13 cellular contexts compared by ENCODE assay signal in the genomic region with DNA sequence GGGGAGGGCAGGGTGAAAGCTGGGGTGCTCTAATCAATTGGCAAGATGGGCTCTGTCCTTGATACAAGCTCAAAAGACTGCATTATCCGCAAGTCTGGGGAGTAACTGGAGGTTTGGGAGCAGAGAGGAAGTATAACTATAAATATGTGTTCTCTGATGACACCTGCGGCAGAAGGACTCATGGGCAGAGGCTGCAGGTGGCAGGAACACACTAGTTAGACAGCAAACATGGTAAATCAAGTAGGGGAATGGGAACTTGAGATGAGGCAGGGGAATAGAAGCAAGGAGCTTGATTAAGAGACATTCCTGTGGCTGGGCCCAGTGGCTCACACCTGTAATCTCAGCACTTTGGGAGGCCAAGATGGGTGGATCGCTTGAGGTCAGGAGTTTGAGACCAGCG. TPM values are rescaled to one million over a fixed set of nuclear protein-coding genes. Genes with fewer than 3 reads are reported as not detected.
DNase-seq lines count a peak whose midpoint lies in the region; ATAC-seq and TF ChIP-seq lines count a peak whose summit lies in the region.
"Had no signal": no experiment of that assay in that cellular context is flagged by ENCODE, and none has a peak within 500 bp of the region (broad histone marks: within the 10 kb centered on the region; RNA-seq: fewer than 3 reads in every experiment).

No MANE protein-coding gene starts in this region.

- H3K4me1 Mint-ChIP-seq in activated CD4-positive, alpha-beta memory T cell treated with anti-CD3 and anti-CD28 coated beads for 36 hours (ENCODE audit: low read depth), result peaks cover 28% of the 10 kb centered on the region
- peaks cover 23% of the 10 kb centered on the region for H3K4me1 Mint-ChIP-seq in activated CD4-positive, alpha-beta memory T cell treated with anti-CD3 and anti-CD28 coated beads, Interleukin-2, amount 10 ng/mL, durations not matched to agents 7 days and 5 days
- H3K4me1 Mint-ChIP-seq in activated naive CD8-positive, alpha-beta T cell treated with anti-CD3 and anti-CD28 coated beads for 36 hours, result peaks cover 26% of the 10 kb centered on the region
- H3K4me1 Mint-ChIP-seq in stimulated activated memory B cell treated with anti-CD40 and anti-IgM and Interleukin-4, amounts not matched to agents 10 μg/mL and 1 μg/mL and 100 μg/mL, for 72 hours, result peaks cover 56% of the 10 kb centered on the region
- peaks cover 17% of the 10 kb centered on the region for H3K4me1 Mint-ChIP-seq in osteocyte (ENCODE audit: unreplicated experiment)

- H3K36me3 Mint-ChIP-seq in activated CD4-positive, alpha-beta memory T cell treated with anti-CD3 and anti-CD28 coated beads for 36 hours, result peaks cover 9% of the 10 kb centered on the region
- peaks cover 19% of the 10 kb centered on the region for H3K36me3 Mint-ChIP-seq in activated CD4-positive, alpha-beta memory T cell treated with anti-CD3 and anti-CD28 coated beads, Interleukin-2, amount 10 ng/mL, durations not matched to agents 7 days and 5 days (ENCODE audit: low read depth)
- H3K36me3 Mint-ChIP-seq in activated naive CD8-positive, alpha-beta T cell treated with anti-CD3 and anti-CD28 coated beads for 36 hours, result peaks cover 17% of the 10 kb centered on the region
- peaks cover 20% of the 10 kb centered on the region for H3K36me3 Mint-ChIP-seq in stimulated activated memory B cell treated with anti-CD40 and anti-IgM and Interleukin-4, amounts not matched to agents 10 μg/mL and 1 μg/mL and 100 μg/mL, for 72 hours
- H3K36me3 Mint-ChIP-seq in osteocyte (ENCODE audit: unreplicated experiment), result peaks cover 9% of the 10 kb centered on the region

- no peaks in the 10 kb centered on the region for H4K20me1 ChIP-seq in KMS-11 (ENCODE audit: insufficient read depth)

- H3K79me2 ChIP-seq in KMS-11 (ENCODE audit: insufficient read depth, low read depth), result peaks cover 28% of the 10 kb centered on the region; the same call in 1 of the 2 replicates

- H3K27me3 ChIP-seq in KMS-11 (ENCODE audit: insufficient read depth, low read depth), result no peaks in the 10 kb centered on the region
- H3K27me3 ChIP-seq in brain microvascular endothelial cell (replicated peaks), result no peaks in the 10 kb centered on the region
- H3K27me3 ChIP-seq: suprapubic skin had no signal

- H3K27me3 Mint-ChIP-seq in activated CD4-positive, alpha-beta memory T cell treated with anti-CD3 and anti-CD28 coated beads for 36 hours, result no peaks in the 10 kb centered on the region
- no peaks in the 10 kb centered on the region for H3K27me3 Mint-ChIP-seq in activated CD4-positive, alpha-beta memory T cell treated with anti-CD3 and anti-CD28 coated beads, Interleukin-2, amount 10 ng/mL, durations not matched to agents 7 days and 5 days
- no peaks in the 10 kb centered on the region for H3K27me3 Mint-ChIP-seq in activated naive CD8-positive, alpha-beta T cell treated with anti-CD3 and anti-CD28 coated beads for 36 hours
- H3K27me3 Mint-ChIP-seq in stimulated activated memory B cell treated with anti-CD40 and anti-IgM and Interleukin-4, amounts not matched to agents 10 μg/mL and 1 μg/mL and 100 μg/mL, for 72 hours, result no peaks in the 10 kb centered on the region
- no peaks in the 10 kb centered on the region for H3K27me3 Mint-ChIP-seq in osteocyte (ENCODE audit: unreplicated experiment)

- DNase-seq in activated CD4-positive, alpha-beta memory T cell treated with anti-CD3 and anti-CD28 coated beads for 36 hours, result no peak
- no peak for DNase-seq in activated CD4-positive, alpha-beta memory T cell treated with anti-CD3 and anti-CD28 coated beads, Interleukin-2, amount 10 ng/mL, durations not matched to agents 7 days and 5 days
- DNase-seq in activated naive CD8-positive, alpha-beta T cell treated with anti-CD3 and anti-CD28 coated beads for 36 hours, result no peak
- DNase-seq in osteocyte (ENCODE audit: extremely low spot score, unreplicated experiment) (no peak), brain microvascular endothelial cell (no peak)
- DNase-seq: caudate nucleus, hypothalamus, left colon had no signal

- H3K9ac ChIP-seq in KMS-11, result peak overlapping the region; percentile 25; the same call in 1 of the 2 replicates

- TF ChIP-seq CTCF in KMS-11 (conservative IDR thresholded peaks at IDR 0.05; ENCODE audit: low read depth, low read length), result no peak
- no peak for TF ChIP-seq CTCF in osteocyte (IDR thresholded peaks at IDR 0.05)
- no peak for TF ChIP-seq CTCF in brain microvascular endothelial cell (IDR thresholded peaks at IDR 0.05; ENCODE audit: low read depth, low read length, missing control alignments)

- CTCF ChIA-PET in activated CD4-positive, alpha-beta memory T cell treated with anti-CD3 and anti-CD28 coated beads for 36 hours (lab: Charles Lee), result interaction anchor here (1.2 to 1.9 kb wide), 2 partner anchors 17 to 116 kb away, joined by 4 to 7 read pairs; no protein-coding TSS in a partner anchor
- CTCF ChIA-PET in activated CD4-positive, alpha-beta memory T cell treated with anti-CD3 and anti-CD28 coated beads, Interleukin-2, amount 10 ng/mL, durations not matched to agents 7 days and 5 days (lab: Charles Lee), result interaction anchor here (1.2 kb wide), 1 partner anchor 29 kb away, joined by 3 read pairs; no protein-coding TSS in a partner anchor

- peak overlapping the region; percentile 76 for H3K4me2 ChIP-seq in KMS-11

- in situ Hi-C loops in brain microvascular endothelial cell (cut with HindIII; ENCODE audit: low pct_ligation_motif_present, low sequenced_read_pairs), result no loop called here

- no peak overlapping the region for H2AFZ ChIP-seq in KMS-11 (ENCODE audit: low read depth)

- no peak overlapping the region for H3K4me3 Mint-ChIP-seq in activated CD4-positive, alpha-beta memory T cell treated with anti-CD3 and anti-CD28 coated beads for 36 hours
- H3K4me3 Mint-ChIP-seq in activated CD4-positive, alpha-beta memory T cell treated with anti-CD3 and anti-CD28 coated beads, Interleukin-2, amount 10 ng/mL, durations not matched to agents 7 days and 5 days, result no peak overlapping the region
- H3K4me3 Mint-ChIP-seq in activated naive CD8-positive, alpha-beta T cell treated with anti-CD3 and anti-CD28 coated beads for 36 hours, result peak overlapping the region; percentile 10
- peak overlapping the region; percentile 10 for H3K4me3 Mint-ChIP-seq in stimulated activated memory B cell treated with anti-CD40 and anti-IgM and Interleukin-4, amounts not matched to agents 10 μg/mL and 1 μg/mL and 100 μg/mL, for 72 hours
- H3K4me3 Mint-ChIP-seq in osteocyte (ENCODE audit: unreplicated experiment), result no peak overlapping the region

- ATAC-seq in stimulated activated memory B cell treated with anti-CD40 and anti-IgM and Interleukin-4, amounts not matched to agents 10 μg/mL and 1 μg/mL and 100 μg/mL, for 72 hours, result no peak
- ATAC-seq in HG02610 (IDR thresholded peaks at IDR 0.05; ENCODE audit: unreplicated experiment), result no peak

- POLR2A ChIA-PET in activated CD4-positive, alpha-beta memory T cell treated with anti-CD3 and anti-CD28 coated beads for 36 hours (lab: Charles Lee), result interaction anchor here (0.6 kb wide), 1 partner anchor 88 kb away, joined by 3 read pairs; no protein-coding TSS in a partner anchor
- POLR2A ChIA-PET in activated CD4-positive, alpha-beta memory T cell treated with anti-CD3 and anti-CD28 coated beads, Interleukin-2, amount 10 ng/mL, durations not matched to agents 7 days and 5 days (lab: Charles Lee), result interaction anchor here (1.0 to 2.0 kb wide), 3 partner anchors 17 to 58 kb away, joined by 3 to 10 read pairs (median 8); no protein-coding TSS in a partner anchor

- H3K9me3 Mint-ChIP-seq in activated CD4-positive, alpha-beta memory T cell treated with anti-CD3 and anti-CD28 coated beads for 36 hours, result no peaks in the 10 kb centered on the region
- no peaks in the 10 kb centered on the region for H3K9me3 Mint-ChIP-seq in activated CD4-positive, alpha-beta memory T cell treated with anti-CD3 and anti-CD28 coated beads, Interleukin-2, amount 10 ng/mL, durations not matched to agents 7 days and 5 days
- no peaks in the 10 kb centered on the region for H3K9me3 Mint-ChIP-seq in activated naive CD8-positive, alpha-beta T cell treated with anti-CD3 and anti-CD28 coated beads for 36 hours
- H3K9me3 Mint-ChIP-seq in stimulated activated memory B cell treated with anti-CD40 and anti-IgM and Interleukin-4, amounts not matched to agents 10 μg/mL and 1 μg/mL and 100 μg/mL, for 72 hours, result no peaks in the 10 kb centered on the region
- H3K9me3 Mint-ChIP-seq in osteocyte (ENCODE audit: unreplicated experiment), result peaks cover 23% of the 10 kb centered on the region

- peak overlapping the region; percentile 42 for H3K27ac Mint-ChIP-seq in activated CD4-positive, alpha-beta memory T cell treated with anti-CD3 and anti-CD28 coated beads for 36 hours
- no peak overlapping the region for H3K27ac Mint-ChIP-seq in activated CD4-positive, alpha-beta memory T cell treated with anti-CD3 and anti-CD28 coated beads, Interleukin-2, amount 10 ng/mL, durations not matched to agents 7 days and 5 days
- H3K27ac Mint-ChIP-seq in activated naive CD8-positive, alpha-beta T cell treated with anti-CD3 and anti-CD28 coated beads for 36 hours, result peak overlapping the region; percentile 92
- peak overlapping the region; percentile 90 for H3K27ac Mint-ChIP-seq in stimulated activated memory B cell treated with anti-CD40 and anti-IgM and Interleukin-4, amounts not matched to agents 10 μg/mL and 1 μg/mL and 100 μg/mL, for 72 hours
- no peak overlapping the region for H3K27ac Mint-ChIP-seq in osteocyte (ENCODE audit: unreplicated experiment)

- H3K36me3 ChIP-seq in KMS-11 (ENCODE audit: insufficient read depth) (no peaks in the 10 kb centered on the region), brain microvascular endothelial cell (replicated peaks) (no peaks in the 10 kb centered on the region)
- H3K36me3 ChIP-seq: prostate gland, suprapubic skin had no signal

- H3K4me1 ChIP-seq in KMS-11 (ENCODE audit: low read depth, poor library complexity, severe bottlenecking), result peaks cover 68% of the 10 kb centered on the region
- H3K4me1 ChIP-seq: prostate gland, suprapubic skin had no signal

- H3K4me3 ChIP-seq in KMS-11 (IDR thresholded peaks at IDR 0.05; ENCODE audit: insufficient read depth, low read depth, low read length) (no peak overlapping the region), brain microvascular endothelial cell (ENCODE audit: low read depth, low read length) (no peak overlapping the region)
- H3K4me3 ChIP-seq: prostate gland, suprapubic skin had no signal

- H3K27ac ChIP-seq in KMS-11 (peak overlapping the region; percentile 70), brain microvascular endothelial cell (no peak overlapping the region)
- H3K27ac ChIP-seq: prostate gland, suprapubic skin had no signal

- intact Hi-C loops in activated CD4-positive, alpha-beta memory T cell treated with anti-CD3 and anti-CD28 coated beads for 36 hours (cut with micrococcal nuclease), result no loop called here

RNA-seq across cellular contexts. Expression of gene SH3KBP1, which starts 30.3 kb away (rescaled TPM):
- total RNA-seq in activated CD4-positive, alpha-beta memory T cell treated with anti-CD3 and anti-CD28 coated beads for 36 hours, result 10 to 100 TPM; 81.3 to 87.4 TPM
- total RNA-seq in activated CD4-positive, alpha-beta memory T cell treated with anti-CD3 and anti-CD28 coated beads, Interleukin-2, amount 10 ng/mL, durations not matched to agents 7 days and 5 days, result 100 to 1,000 TPM; 119 to 126 TPM
- total RNA-seq in activated naive CD8-positive, alpha-beta T cell treated with anti-CD3 and anti-CD28 coated beads for 36 hours, result 10 to 100 TPM; 65.6 to 71.0 TPM
- total RNA-seq in osteocyte, result 48.1 and 52.7 TPM in 2 replicates

Comparison
In these comparisons a context has a peak if more than half of its experiments do, and no peak if none do; other contexts are left out.
1. H3K27ac Mint-ChIP-seq: peak in activated CD4-positive, alpha-beta memory T cell treated with anti-CD3 and anti-CD28 coated beads for 36 hours (single experiment), activated naive CD8-positive, alpha-beta T cell treated with anti-CD3 and anti-CD28 coated beads for 36 hours (single experiment) and stimulated activated memory B cell treated with anti-CD40 and anti-IgM and Interleukin-4, amounts not matched to agents 10 μg/mL and 1 μg/mL and 100 μg/mL, for 72 hours (single experiment); none in activated CD4-positive, alpha-beta memory T cell treated with anti-CD3 and anti-CD28 coated beads, Interleukin-2, amount 10 ng/mL, durations not matched to agents 7 days and 5 days (single experiment) and osteocyte (single experiment).
2. H3K4me3 Mint-ChIP-seq: peak in activated naive CD8-positive, alpha-beta T cell treated with anti-CD3 and anti-CD28 coated beads for 36 hours (single experiment) and stimulated activated memory B cell treated with anti-CD40 and anti-IgM and Interleukin-4, amounts not matched to agents 10 μg/mL and 1 μg/mL and 100 μg/mL, for 72 hours (single experiment); none in activated CD4-positive, alpha-beta memory T cell treated with anti-CD3 and anti-CD28 coated beads for 36 hours (single experiment), activated CD4-positive, alpha-beta memory T cell treated with anti-CD3 and anti-CD28 coated beads, Interleukin-2, amount 10 ng/mL, durations not matched to agents 7 days and 5 days (single experiment) and osteocyte (single experiment).